In the genomic region with DNA sequence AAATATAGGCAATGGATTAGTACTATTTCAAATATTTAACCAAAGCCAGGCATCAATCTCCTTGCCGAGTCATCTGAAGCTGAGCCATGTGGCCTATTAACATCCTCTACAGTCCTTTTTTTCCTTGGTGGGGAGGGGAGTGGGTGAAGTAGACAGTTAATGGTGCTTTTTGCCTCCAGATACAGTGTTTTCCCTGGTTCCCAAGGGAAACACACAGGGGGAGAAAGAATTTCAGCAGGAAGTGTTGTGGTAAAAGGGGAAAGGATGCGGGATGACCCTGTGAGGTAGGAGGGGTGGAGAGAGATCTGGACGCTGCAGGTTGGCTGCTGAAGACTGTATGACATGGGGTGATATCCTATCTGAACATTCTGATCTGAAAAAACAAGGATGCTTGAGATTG, we compare ENCODE assay signal across 11 cellular contexts. TPM values are rescaled to one million over a fixed set of nuclear protein-coding genes. Genes with fewer than 3 reads are reported as not detected.
DNase-seq lines count a peak whose midpoint lies in the region; ATAC-seq, FAIRE-seq and TF ChIP-seq lines count a peak whose summit lies in the region.
"Had no signal": no experiment of that assay in that cellular context is flagged by ENCODE, and none has a peak within 500 bp of the region (broad histone marks: within the 10 kb centered on the region; RNA-seq: fewer than 3 reads in every experiment).

No MANE protein-coding gene starts in this region.

- peak overlapping the region; percentile 81 for H3K27ac Mint-ChIP-seq in osteocyte (ENCODE audit: unreplicated experiment)

- ATAC-seq in HG03460 (IDR thresholded peaks at IDR 0.05; ENCODE audit: unreplicated experiment) (no peak), GM18868 (IDR thresholded peaks at IDR 0.05; ENCODE audit: unreplicated experiment) (no peak)

- no peaks in the 10 kb centered on the region for H3K27me3 Mint-ChIP-seq in osteocyte (ENCODE audit: unreplicated experiment)

- FAIRE-seq in D721Med (lab: Jason Lieb, UNC), result peak; percentile 16
- FAIRE-seq: GM18507 had no signal

- no peak overlapping the region for H3K4me3 Mint-ChIP-seq in osteocyte (ENCODE audit: unreplicated experiment)

- TF ChIP-seq CTCF in D721Med (IDR thresholded peaks at IDR 0.05; ENCODE audit: insufficient read depth, missing control alignments) (no peak), osteocyte (IDR thresholded peaks at IDR 0.05) (no peak)

- peaks cover 8% of the 10 kb centered on the region for H3K36me3 Mint-ChIP-seq in osteocyte (ENCODE audit: unreplicated experiment)

- 55 to 57% methylated on average over 3 of the region's 3 CpGs for WGBS in esophagus, 2 donors

- H3K4me3 ChIP-seq in esophagus (ENCODE audit: low read depth in 1 of 2, low read length in 2 of 2), result no peak overlapping the region

- no peaks in the 10 kb centered on the region for H3K9me3 Mint-ChIP-seq in osteocyte (ENCODE audit: unreplicated experiment)

- peak overlapping the region; percentile 12 to 68 for H3K27ac ChIP-seq in esophagus (ENCODE audit: low read depth in 2 of 2, low read length in 1 of 2)

- peaks cover 0 to 3% of the 10 kb centered on the region in 2 donors for H3K36me3 ChIP-seq in esophagus (ENCODE audit: control insufficient read depth in 2 of 2, insufficient read depth in 2 of 2, low read length in 1 of 2)

- H3K4me1 ChIP-seq in esophagus (ENCODE audit: control insufficient read depth in 2 of 2, insufficient read depth in 2 of 2, low read length in 1 of 2), result peaks cover 6 to 8% of the 10 kb centered on the region in 2 donors

- DNase-seq in D721Med (ENCODE audit: insufficient read length, low spot score), result no peak
- DNase-seq in NCI-H446 treated with DMSO at 0.1 percent for 48 hours (lab: John Stamatoyannopoulos, UW), result peak; percentile 38
- no peak for DNase-seq in osteocyte (ENCODE audit: extremely low spot score, unreplicated experiment)
- DNase-seq in MV-4-11 (lab: John Stamatoyannopoulos, UW), result no peak
- DNase-seq in activated CD4-positive, alpha-beta T cell treated with anti-CD3 and anti-CD28 coated beads, Interleukin-2, amount 50 U/mL, for 1 hour, result no peak
- DNase-seq: activated effector memory CD4-positive, alpha-beta T cell treated with anti-CD3 and anti-CD28 coated beads, Interleukin-2, amount 50 U/mL, for 16 hours; NCI-H2081 had no signal

- no peaks in the 10 kb centered on the region for H3K27me3 ChIP-seq in esophagus (ENCODE audit: control insufficient read depth in 1 of 2, insufficient read depth in 2 of 2, low read length in 2 of 2)

- no peaks in the 10 kb centered on the region for H3K9me3 ChIP-seq in esophagus (ENCODE audit: control insufficient read depth in 2 of 2, insufficient read depth in 1 of 2, low read depth in 1 of 2, low read length in 1 of 2)

- peaks cover 38% of the 10 kb centered on the region for H3K4me1 Mint-ChIP-seq in osteocyte (ENCODE audit: unreplicated experiment)

RNA-seq across cellular contexts. Expression of gene CLDN20, which starts 9.6 kb away (rescaled TPM):
- polyA plus RNA-seq in esophagus, result not detected
- total RNA-seq in osteocyte, result not detected in 2 replicates

RNA-seq across cellular contexts. Expression of gene TFB1M, which starts 40.8 kb away (rescaled TPM):
- polyA plus RNA-seq in esophagus, result 10 to 100 TPM; 10.6 to 13.3 TPM
- total RNA-seq in osteocyte, result 14.1 and 19.1 TPM in 2 replicates
